ENCODE assay signal across 7 cellular contexts in the genomic region with DNA sequence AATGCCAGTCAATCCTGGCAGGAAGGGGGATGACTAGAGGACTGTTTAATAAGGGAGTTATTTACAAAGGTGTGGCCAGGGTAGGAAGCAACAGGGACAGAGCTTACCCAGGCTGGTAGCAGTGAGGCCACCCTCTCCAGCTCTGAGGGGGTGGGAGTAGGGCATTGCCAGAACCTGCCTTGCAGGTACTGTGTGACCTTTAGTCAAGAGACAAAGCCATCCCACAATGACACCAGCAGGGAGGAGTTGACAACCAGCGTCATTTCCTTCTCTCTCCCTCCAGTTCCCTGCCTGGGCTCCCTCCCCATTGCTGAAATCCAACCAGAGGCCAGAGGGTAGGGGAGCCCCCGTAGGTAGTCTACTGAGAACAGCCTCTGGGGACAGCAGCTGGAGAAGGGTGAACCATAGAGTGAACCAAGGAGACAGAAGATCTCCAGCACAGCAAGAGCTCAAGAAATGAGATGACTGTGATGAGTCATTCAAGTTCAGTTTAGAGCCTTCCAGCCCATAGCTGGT. TPM values are rescaled to one million over a fixed set of nuclear protein-coding genes. Genes with fewer than 3 reads are reported as not detected.
DNase-seq lines count a peak whose midpoint lies in the region; ATAC-seq and TF ChIP-seq lines count a peak whose summit lies in the region.

No MANE protein-coding gene starts in this region.

- no peak overlapping the region for H3K27ac Mint-ChIP-seq in GM23338
- H3K27ac Mint-ChIP-seq in nephron progenitor cell, result peak overlapping the region; percentile 47
- H3K27ac Mint-ChIP-seq in progenitor cell of endocrine pancreas, result no peak overlapping the region

- H2AFZ ChIP-seq in GM23338, result peak overlapping the region; percentile 72; the same call in 1 of the 2 replicates

- H3K4me3 ChIP-seq in GM23338, result no peak overlapping the region

- peak; percentile 64 for ATAC-seq in GM18519 (IDR thresholded peaks at IDR 0.05; ENCODE audit: low FRiP score, unreplicated experiment)
- no peak for ATAC-seq in GM23338

- H3K36me3 Mint-ChIP-seq in GM23338 (ENCODE audit: low read depth) (peaks cover 3% of the 10 kb centered on the region; the same call in 1 of the 3 replicates), nephron progenitor cell (ENCODE audit: low read depth) (peaks cover 11% of the 10 kb centered on the region), progenitor cell of endocrine pancreas (ENCODE audit: insufficient read depth) (peaks cover 3% of the 10 kb centered on the region)

- H4K20me1 ChIP-seq in GM23338 (replicated peaks; ENCODE audit: insufficient read depth), result no peaks in the 10 kb centered on the region

- no peak overlapping the region for H3K4me2 ChIP-seq in GM23338

- H3K4me3 Mint-ChIP-seq in GM23338 (no peak overlapping the region), nephron progenitor cell (no peak overlapping the region), progenitor cell of endocrine pancreas (ENCODE audit: low read depth) (no peak overlapping the region)

- H3K27me3 ChIP-seq in GM23338 (ENCODE audit: insufficient read depth), result no peaks in the 10 kb centered on the region

- no peak for DNase-seq in GM23338 (ENCODE audit: low spot score)
- peak; percentile 88 for DNase-seq in NCI-H748 (lab: John Stamatoyannopoulos, UW; ENCODE audit: unreplicated experiment)
- DNase-seq in nephron progenitor cell, result no peak
- no peak for DNase-seq in inferior parietal cortex (ENCODE audit: extremely low spot score)
- DNase-seq in C1 segment of cervical spinal cord (lab: John Stamatoyannopoulos, UW), result no peak
- DNase-seq in progenitor cell of endocrine pancreas (ENCODE audit: low spot score, unreplicated experiment), result no peak

- H3K36me3 ChIP-seq in GM23338 (ENCODE audit: insufficient read depth), result no peaks in the 10 kb centered on the region; the same call in 1 of the 2 replicates

- no peaks in the 10 kb centered on the region for H3F3A ChIP-seq in GM23338 (replicated peaks; ENCODE audit: low read depth)

- no peak for TF ChIP-seq CTCF in GM23338 (conservative IDR thresholded peaks at IDR 0.05; ENCODE audit: low read depth in 2 of 2)
- TF ChIP-seq CTCF in nephron progenitor cell (IDR thresholded peaks at IDR 0.05), result no peak
- no peak for TF ChIP-seq CTCF in progenitor cell of endocrine pancreas (IDR thresholded peaks at IDR 0.05; ENCODE audit: unreplicated experiment)

- peaks cover 5% of the 10 kb centered on the region; the same call in 1 of the 2 replicates for H3K4me1 ChIP-seq in GM23338 (ENCODE audit: insufficient read depth)

- peaks cover 10% of the 10 kb centered on the region; the same call in 1 of the 2 replicates for H3K9me2 ChIP-seq in GM23338 (ENCODE audit: insufficient read depth)

- H3K9me3 Mint-ChIP-seq in GM23338 (peaks cover 13% of the 10 kb centered on the region), nephron progenitor cell (peaks cover 21% of the 10 kb centered on the region), progenitor cell of endocrine pancreas (ENCODE audit: low read depth) (peaks cover 10% of the 10 kb centered on the region)

- H3K4me1 Mint-ChIP-seq in GM23338 (peaks cover 25% of the 10 kb centered on the region), nephron progenitor cell (peaks cover 49% of the 10 kb centered on the region), progenitor cell of endocrine pancreas (ENCODE audit: low read depth) (peaks cover 26% of the 10 kb centered on the region)

- H3K79me2 ChIP-seq in GM23338 (replicated peaks; ENCODE audit: insufficient read depth), result no peaks in the 10 kb centered on the region

- H3K27ac ChIP-seq in GM23338 (ENCODE audit: low read depth), result no peak overlapping the region

- peaks cover 2% of the 10 kb centered on the region for H3K27me3 Mint-ChIP-seq in GM23338 (ENCODE audit: insufficient read depth, low read depth, poor library complexity)
- H3K27me3 Mint-ChIP-seq in nephron progenitor cell (ENCODE audit: low read depth, poor library complexity), result peaks cover 2% of the 10 kb centered on the region
- peaks cover 6% of the 10 kb centered on the region for H3K27me3 Mint-ChIP-seq in progenitor cell of endocrine pancreas

TF ChIP-seq in GM23338, 12 proteins besides CTCF, POLR2A, EP300 and RAD21 (continues in another document):
- TF ChIP-seq CREB1 (CRISPR knock-in tag; IDR thresholded peaks at IDR 0.05; ENCODE audit: low read depth) (no peak), STAT1 (IDR thresholded peaks at IDR 0.05; ENCODE audit: unreplicated experiment) (no peak), POLR2AphosphoS5 (IDR thresholded peaks at IDR 0.05; ENCODE audit: low read depth) (no peak)
- TF ChIP-seq, protein P1, sequence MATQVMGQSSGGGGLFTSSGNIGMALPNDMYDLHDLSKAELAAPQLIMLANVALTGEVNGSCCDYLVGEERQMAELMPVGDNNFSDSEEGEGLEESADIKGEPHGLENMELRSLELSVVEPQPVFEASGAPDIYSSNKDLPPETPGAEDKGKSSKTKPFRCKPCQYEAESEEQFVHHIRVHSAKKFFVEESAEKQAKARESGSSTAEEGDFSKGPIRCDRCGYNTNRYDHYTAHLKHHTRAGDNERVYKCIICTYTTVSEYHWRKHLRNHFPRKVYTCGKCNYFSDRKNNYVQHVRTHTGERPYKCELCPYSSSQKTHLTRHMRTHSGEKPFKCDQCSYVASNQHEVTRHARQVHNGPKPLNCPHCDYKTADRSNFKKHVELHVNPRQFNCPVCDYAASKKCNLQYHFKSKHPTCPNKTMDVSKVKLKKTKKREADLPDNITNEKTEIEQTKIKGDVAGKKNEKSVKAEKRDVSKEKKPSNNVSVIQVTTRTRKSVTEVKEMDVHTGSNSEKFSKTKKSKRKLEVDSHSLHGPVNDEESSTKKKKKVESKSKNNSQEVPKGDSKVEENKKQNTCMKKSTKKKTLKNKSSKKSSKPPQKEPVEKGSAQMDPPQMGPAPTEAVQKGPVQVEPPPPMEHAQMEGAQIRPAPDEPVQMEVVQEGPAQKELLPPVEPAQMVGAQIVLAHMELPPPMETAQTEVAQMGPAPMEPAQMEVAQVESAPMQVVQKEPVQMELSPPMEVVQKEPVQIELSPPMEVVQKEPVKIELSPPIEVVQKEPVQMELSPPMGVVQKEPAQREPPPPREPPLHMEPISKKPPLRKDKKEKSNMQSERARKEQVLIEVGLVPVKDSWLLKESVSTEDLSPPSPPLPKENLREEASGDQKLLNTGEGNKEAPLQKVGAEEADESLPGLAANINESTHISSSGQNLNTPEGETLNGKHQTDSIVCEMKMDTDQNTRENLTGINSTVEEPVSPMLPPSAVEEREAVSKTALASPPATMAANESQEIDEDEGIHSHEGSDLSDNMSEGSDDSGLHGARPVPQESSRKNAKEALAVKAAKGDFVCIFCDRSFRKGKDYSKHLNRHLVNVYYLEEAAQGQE (IDR thresholded peaks at IDR 0.05; ENCODE audit: unreplicated experiment), result no peak

RNA-seq across cellular contexts. Expression of gene SPATA13, which starts 33.3 kb away (rescaled TPM):
- 41.0 and 45.7 TPM in 2 replicates for total RNA-seq in GM23338 (2014; rRNA removed; shearing (Covaris generic))
- 8.3 and 11.9 TPM in 2 replicates for polyA plus RNA-seq in GM23338 (2016; fragmentation: Nextera tagmentation; extraction: Ambion mirVana)
- total RNA-seq in progenitor cell of endocrine pancreas, result 32.5 and 35.8 TPM in 2 replicates
